Comparison of ENCODE assay signal across 1 cellular context in genomic region chr22:37421468-37421877, GRCh38.
TF ChIP-seq lines count a peak whose summit lies in the region.

No MANE protein-coding gene starts in this region.

TF ChIP-seq in H1, 55 proteins besides CTCF, POLR2A, EP300 and RAD21:
- TF ChIP-seq NANOG (IDR thresholded peaks at IDR 0.05; ENCODE audit: insufficient read depth, low read depth, low read length, poor library complexity, severe bottlenecking) = no peak
- no peak for TF ChIP-seq MAFK (IDR thresholded peaks at IDR 0.05; ENCODE audit: low read depth, low read length)
- TF ChIP-seq SUZ12 (IDR thresholded peaks at IDR 0.05; ENCODE audit: low read length) = no peak
- no peak for TF ChIP-seq HDAC6 (IDR thresholded peaks at IDR 0.05; ENCODE audit: low read depth, low read length)
